Comparison of ENCODE assay signal across 21 cellular contexts in the genomic region with DNA sequence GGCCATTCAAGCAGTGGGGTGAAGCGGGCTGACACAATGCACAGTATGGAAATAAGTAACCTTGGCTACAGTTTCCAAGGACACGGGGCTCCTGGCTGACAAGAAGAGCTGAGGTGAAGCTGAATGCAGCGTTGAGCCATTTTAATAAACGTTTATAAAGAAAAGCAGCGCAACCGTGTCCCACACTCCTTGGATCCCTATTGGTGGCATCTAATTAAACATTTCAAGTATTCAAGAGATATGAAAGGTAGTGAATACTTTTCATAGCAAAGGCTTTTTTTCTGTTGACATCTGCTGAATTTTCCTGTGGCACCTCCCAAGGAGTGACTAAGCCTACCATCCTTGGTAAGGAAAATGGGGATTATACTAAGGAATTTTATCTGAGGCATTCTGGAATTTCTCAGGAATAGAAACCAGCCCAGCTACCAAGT. TPM values are rescaled to one million over a fixed set of nuclear protein-coding genes. Genes with fewer than 3 reads are reported as not detected.
A peak's percentile ranks its signal among the peaks of the same experiment; 100 is the strongest.
DNase-seq lines count a peak whose midpoint lies in the region; ATAC-seq, FAIRE-seq and TF ChIP-seq lines count a peak whose summit lies in the region.
"Had no signal": no experiment of that assay in that cellular context is flagged by ENCODE, and none has a peak within 500 bp of the region (broad histone marks: within the 10 kb centered on the region; RNA-seq: fewer than 3 reads in every experiment).

No MANE protein-coding gene starts in this region.

- DNase-seq in EL (peak; percentile 53), NCI-H1417 (lab: John Stamatoyannopoulos, UW) (peak; percentile 37 to 92 (median 63)), bronchial epithelial cell (ENCODE audit: low read depth) (peak; percentile 24), neural crest cell (ENCODE audit: low read depth, low spot score) (no peak), left colon (no peak), medulla oblongata (ENCODE audit: extremely low spot score) (no peak)
- DNase-seq: activated CD4-positive, alpha-beta T cell treated with anti-CD3 and anti-CD28 coated beads for 48 hours; activated T-cell treated with anti-CD3 and anti-CD28 coated beads, Interleukin-2, amount 50 U/mL, for 48 hours; effector CD4-positive, alpha-beta T cell; MM.1S; Peyer's patch; stimulated activated CD4-positive, alpha-beta T cell treated with anti-CD3 and anti-CD28 coated beads, Interleukin-4, amount 100 ng/mL, for 24 hours; T-helper 2 cell had no signal

- H3K27me3 Mint-ChIP-seq in neural crest cell (ENCODE audit: low read depth): no peaks in the 10 kb centered on the region

- no peaks in the 10 kb centered on the region for H3K27me3 ChIP-seq in bronchial epithelial cell (ENCODE audit: control insufficient read depth, insufficient read depth, low read length)
- H3K27me3 ChIP-seq: ascending aorta; BLaER1 treated with 17β-estradiol and CSF1 and Interleukin-3, amounts not matched to agents 10 nM and 100 nM; Peyer's patch; vagina had no signal

- TF ChIP-seq CTCF in bronchial epithelial cell (IDR thresholded peaks at IDR 0.05; ENCODE audit: insufficient read depth, low read length, severe bottlenecking) (no peak), neural crest cell (conservative IDR thresholded peaks at IDR 0.05) (no peak)

- no peak for ATAC-seq in left colon
- ATAC-seq in HG02870 (IDR thresholded peaks at IDR 0.05; ENCODE audit: unreplicated experiment): no peak
- ATAC-seq in HG02759 (IDR thresholded peaks at IDR 0.05; ENCODE audit: unreplicated experiment): no peak
- ATAC-seq: stimulated activated effector memory CD8-positive, alpha-beta T cell treated with anti-CD3 and anti-CD28 coated beads, Interleukin-12 subunit alpha, Interleukin-12 subunit beta, amount 100 ng/mL, for 72 hours had no signal

- no peak for FAIRE-seq in bronchial epithelial cell (lab: Jason Lieb, UNC)
- FAIRE-seq: H1, islet of Langerhans had no signal

- H3K27ac Mint-ChIP-seq in neural crest cell (ENCODE audit: unreplicated experiment): no peak overlapping the region
- H3K27ac Mint-ChIP-seq: stimulated activated effector memory CD8-positive, alpha-beta T cell treated with anti-CD3 and anti-CD28 coated beads, Interleukin-12 subunit alpha, Interleukin-12 subunit beta, amount 100 ng/mL, for 72 hours had no signal

- no peaks in the 10 kb centered on the region for H3K9me3 Mint-ChIP-seq in neural crest cell
- H3K9me3 Mint-ChIP-seq: stimulated activated effector memory CD8-positive, alpha-beta T cell treated with anti-CD3 and anti-CD28 coated beads, Interleukin-12 subunit alpha, Interleukin-12 subunit beta, amount 100 ng/mL, for 72 hours had no signal

- peak overlapping the region; percentile 8 for H3K4me3 Mint-ChIP-seq in neural crest cell
- H3K4me3 Mint-ChIP-seq: stimulated activated effector memory CD8-positive, alpha-beta T cell treated with anti-CD3 and anti-CD28 coated beads, Interleukin-12 subunit alpha, Interleukin-12 subunit beta, amount 100 ng/mL, for 72 hours had no signal

- intact Hi-C loops in left colon (cut with DNase I, micrococcal nuclease): no loop called here

- peaks cover 12% of the 10 kb centered on the region for H3K36me3 Mint-ChIP-seq in neural crest cell (ENCODE audit: low read depth)

- H3K4me3 ChIP-seq in bronchial epithelial cell (ENCODE audit: low read depth, low read length): no peak overlapping the region
- H3K4me3 ChIP-seq: ascending aorta; BLaER1 treated with 17β-estradiol and CSF1 and Interleukin-3, amounts not matched to agents 10 nM and 100 nM; Peyer's patch; vagina had no signal

- peaks cover 11% of the 10 kb centered on the region for H3K36me3 ChIP-seq in bronchial epithelial cell (ENCODE audit: control insufficient read depth, insufficient read depth, low read length)

- H3K4me1 Mint-ChIP-seq in neural crest cell: peaks cover 16% of the 10 kb centered on the region

RNA-seq across cellular contexts. Expression of a gene that starts 26.5 kb away (rescaled TPM):
- total RNA-seq in bronchial epithelial cell (68.4 and 79.6 TPM in 2 replicates), neural crest cell (21.0 and 21.5 TPM in 2 replicates), left colon (1 to 10 TPM; 2.0 to 3.4 TPM)

Comparison
In these comparisons a context has a peak if more than half of its experiments do, and no peak if none do; other contexts are left out.
1. DNase-seq: peak in EL (single experiment), NCI-H1417 (3 of 3) and bronchial epithelial cell (single experiment); none in neural crest cell (single experiment), left colon (0 of 2) and medulla oblongata (single experiment).